8 cellular contexts compared by ENCODE assay signal in genomic region chr12:51172515-51173431, GRCh38. TPM values are rescaled to one million over a fixed set of nuclear protein-coding genes. Genes with fewer than 3 reads are reported as not detected.
DNase-seq lines count a peak whose midpoint lies in the region; ATAC-seq and TF ChIP-seq lines count a peak whose summit lies in the region.

Gene TFCP2 (minus strand): TSS chr12:51173135. CDS start chr12:51172422, 713 bp downstream.

- H3K79me2 ChIP-seq in parathyroid adenoma = peaks cover 44% of the 10 kb centered on the region

- TF ChIP-seq CTCF in GM12864 (IDR thresholded peaks at IDR 0.05; ENCODE audit: low read depth, low read length, missing control alignments) (no peak), cardiac muscle cell (IDR thresholded peaks at IDR 0.05; ENCODE audit: low read depth, low read length) (no peak), parathyroid adenoma (IDR thresholded peaks at IDR 0.05) (no peak), tibial artery (IDR thresholded peaks at IDR 0.05) (no peak)

- H3K36me3 Mint-ChIP-seq in T-cell = peaks cover 4% of the 10 kb centered on the region

- H3K9ac ChIP-seq in adipocyte (ENCODE audit: low read length) = peak within 1 kb of the TSS; percentile 95
- peak within 1 kb of the TSS; percentile 96 for H3K9ac ChIP-seq in parathyroid adenoma

- peak; percentile 96 for ATAC-seq in HG02678 (IDR thresholded peaks at IDR 0.05; ENCODE audit: unreplicated experiment)
- peak; percentile 99 for ATAC-seq in T-cell (replicated peaks in 1 of 4)

- H3K27me3 Mint-ChIP-seq in T-cell = no peaks in the 10 kb centered on the region

- H3K27ac Mint-ChIP-seq in T-cell = peak within 1 kb of the TSS; percentile 78 to 81

- H3K4me1 ChIP-seq in adipocyte (ENCODE audit: control insufficient read depth, insufficient read depth, low read length) (peaks cover 12% of the 10 kb centered on the region), cardiac muscle cell (ENCODE audit: low read depth) (no peaks in the 10 kb centered on the region), parathyroid adenoma (peaks cover 3% of the 10 kb centered on the region), tibial artery (peaks cover 0 to 28% (median 14%) of the 10 kb centered on the region in 4 donors)

- DNase-seq in GM12864 (ENCODE audit: low read depth) (peak; percentile 85), NCI-H1417 treated with DMSO at 0.1 percent for 48 hours (lab: John Stamatoyannopoulos, UW) (peak; percentile 89), T-cell (peak; percentile 78 to 96 (median 93)), adipocyte (ENCODE audit: low read depth) (peak; percentile 99), cardiac muscle cell (ENCODE audit: low read depth in 1 of 2, low spot score in 1 of 2) (peak; percentile 94 to 99), tibial artery (peak; percentile 97 to 98)

- peak within 1 kb of the TSS; percentile 78 for H3K4me3 ChIP-seq in GM12864 (ENCODE audit: low read depth, low read length)
- H3K4me3 ChIP-seq in adipocyte (ENCODE audit: low read length) = peak within 1 kb of the TSS; percentile 96
- H3K4me3 ChIP-seq in cardiac muscle cell = peak within 1 kb of the TSS; percentile 63
- H3K4me3 ChIP-seq in parathyroid adenoma (ENCODE audit: low read depth, low read length) = peak within 1 kb of the TSS; percentile 89
- peak within 1 kb of the TSS; percentile 67 to 91 for H3K4me3 ChIP-seq in tibial artery

- CTCF ChIA-PET in T-cell (lab: Charles Lee) = interaction anchor here in 1 of 2 donors (0.6 to 1.4 kb wide), 3 partner anchors 45 to 71 kb away, joined by 3 to 15 read pairs (median 4); partner anchors contain the start of gene POU6F1

- H3K4me3 Mint-ChIP-seq in T-cell = peak within 1 kb of the TSS in 2 of 3 donors; percentile 69 to 80

- no peaks in the 10 kb centered on the region for H3K9me3 Mint-ChIP-seq in T-cell

- H3K27me3 ChIP-seq in adipocyte (replicated peaks; ENCODE audit: control insufficient read depth, insufficient read depth, low read length) = no peaks in the 10 kb centered on the region
- peaks cover 1% of the 10 kb centered on the region for H3K27me3 ChIP-seq in cardiac muscle cell
- H3K27me3 ChIP-seq in parathyroid adenoma (ENCODE audit: control insufficient read depth, insufficient read depth, low read length) = no peaks in the 10 kb centered on the region
- H3K27me3 ChIP-seq in tibial artery = no peaks in the 10 kb centered on the region

- POLR2A ChIA-PET in T-cell (lab: Charles Lee) = interaction anchor here in 1 of 2 donors (0.6 kb wide), 1 partner anchor 90 kb away, joined by 6 read pairs; the partner anchor contains the start of gene CSRNP2

- H3K4me2 ChIP-seq in parathyroid adenoma (ENCODE audit: low read length) = peak within 1 kb of the TSS; percentile 94

- H3K9me3 ChIP-seq in adipocyte (ENCODE audit: control insufficient read depth, low read length) (no peaks in the 10 kb centered on the region), cardiac muscle cell (ENCODE audit: low read depth) (no peaks in the 10 kb centered on the region), parathyroid adenoma (ENCODE audit: control insufficient read depth, low read length) (no peaks in the 10 kb centered on the region), tibial artery (no peaks in the 10 kb centered on the region)

- peak within 1 kb of the TSS; percentile 95 for H3K27ac ChIP-seq in cardiac muscle cell
- H3K27ac ChIP-seq in parathyroid adenoma = peak within 1 kb of the TSS; percentile 100
- peak within 1 kb of the TSS; percentile 97 for H3K27ac ChIP-seq in tibial artery

- H3K36me3 ChIP-seq in adipocyte (ENCODE audit: control insufficient read depth, insufficient read depth, low read length, severe bottlenecking) = no peaks in the 10 kb centered on the region
- H3K36me3 ChIP-seq in cardiac muscle cell = no peaks in the 10 kb centered on the region
- no peaks in the 10 kb centered on the region for H3K36me3 ChIP-seq in parathyroid adenoma (ENCODE audit: control insufficient read depth, insufficient read depth, low read length)
- no peaks in the 10 kb centered on the region for H3K36me3 ChIP-seq in tibial artery

- peaks cover 7 to 14% (median 14%) of the 10 kb centered on the region in 3 donors for H3K4me1 Mint-ChIP-seq in T-cell

- intact Hi-C loops in tibial artery (cut with DNase I; ENCODE audit: low total_unique reads) = loop anchor here (2.0 to 5.0 kb wide), 2 partner anchors 44 to 125 kb away; partner anchors contain the start of gene LETMD1

- H2AFZ ChIP-seq in parathyroid adenoma = peak within 1 kb of the TSS; percentile 100

RNA-seq across cellular contexts. Expression of gene TFCP2, which starts in this region (rescaled TPM):
- 10 to 100 TPM; 26.8 to 31.8 (median 30.0) TPM for total RNA-seq in T-cell
- 8.2 and 12.2 TPM in 2 replicates for total RNA-seq in cardiac muscle cell
- 17.0 and 26.6 TPM in 2 replicates for polyA plus RNA-seq in cardiac muscle cell

Comparison
In these comparisons a context has a peak if more than half of its experiments do, and no peak if none do; other contexts are left out.
1. Peak in every context shown above with its lines: DNase-seq, ATAC-seq, H3K4me3 ChIP-seq and H3K27ac ChIP-seq.